1 cellular context compared by ENCODE assay signal in genomic region chr17:1399679-1400512, GRCh38.
A peak's percentile ranks its signal among the peaks of the same experiment; 100 is the strongest.
TF ChIP-seq lines count a peak whose summit lies in the region.

YWHAE (minus strand) TSS chr17:1400222; CDS start chr17:1400110, 112 bp downstream.

TF ChIP-seq in HEK293, 187 proteins besides CTCF, POLR2A, EP300 and RAD21 (continued from another document and continues in another):
- TF ChIP-seq ZNF18 (tag by site-specific recombination; IDR thresholded peaks at IDR 0.05) = no peak
- TF ChIP-seq ZNF148 (tag by site-specific recombination; IDR thresholded peaks at IDR 0.05; ENCODE audit: borderline replicate concordance) = no peak
- TF ChIP-seq ZNF140 (tag by site-specific recombination; IDR thresholded peaks at IDR 0.05) = no peak
- no peak for TF ChIP-seq ZNF23 (tag by site-specific recombination; IDR thresholded peaks at IDR 0.05; ENCODE audit: borderline replicate concordance)
- no peak for TF ChIP-seq ZNF175 (tag by site-specific recombination; IDR thresholded peaks at IDR 0.05)
- peak; percentile 75 for TF ChIP-seq INSM2 (tag by site-specific recombination; IDR thresholded peaks at IDR 0.05)
- no peak for TF ChIP-seq ZNF473 (tag by site-specific recombination; IDR thresholded peaks at IDR 0.05)
- no peak; the same call in 1 of the 2 replicates for TF ChIP-seq ZNF146 (tag by site-specific recombination; IDR thresholded peaks at IDR 0.05)
- TF ChIP-seq TRIM28 (IDR thresholded peaks at IDR 0.05; ENCODE audit: borderline replicate concordance, low read length) = peak; percentile 60
- no peak for TF ChIP-seq ZNF274 (IDR thresholded peaks at IDR 0.05; ENCODE audit: low read length)
- TF ChIP-seq ZNF274 (tag by site-specific recombination; IDR thresholded peaks at IDR 0.05; ENCODE audit: borderline replicate concordance) = no peak
- TF ChIP-seq ZBTB21 (tag by site-specific recombination; IDR thresholded peaks at IDR 0.05) = peak; percentile 40; the same call in 1 of the 2 replicates
- peak; percentile 85 for TF ChIP-seq KLF7 (tag by site-specific recombination; IDR thresholded peaks at IDR 0.05; ENCODE audit: borderline replicate concordance)
- TF ChIP-seq ZNF221 (tag by site-specific recombination; IDR thresholded peaks at IDR 0.05; ENCODE audit: borderline replicate concordance) = no peak
- peak; percentile 6; the same call in 1 of the 2 replicates for TF ChIP-seq ZBTB48 (tag by site-specific recombination; IDR thresholded peaks at IDR 0.05)
- TF ChIP-seq ZNF26 (tag by site-specific recombination; IDR thresholded peaks at IDR 0.05) = no peak
- TF ChIP-seq ZNF37A (tag by site-specific recombination; IDR thresholded peaks at IDR 0.05) = no peak
- no peak for TF ChIP-seq ZSCAN16 (tag by site-specific recombination; IDR thresholded peaks at IDR 0.05)
- peak; percentile 32; the same call in 1 of the 2 replicates for TF ChIP-seq OVOL3 (tag by site-specific recombination; IDR thresholded peaks at IDR 0.05)
- TF ChIP-seq EGR2 (tag by site-specific recombination; IDR thresholded peaks at IDR 0.05; ENCODE audit: low read depth) = peak; percentile 74
- TF ChIP-seq ZNF223 (tag by site-specific recombination; IDR thresholded peaks at IDR 0.05) = no peak
- TF ChIP-seq ZNF701 (tag by site-specific recombination; IDR thresholded peaks at IDR 0.05) = no peak
- peak; percentile 82 for TF ChIP-seq ZNF423 (tag by site-specific recombination; IDR thresholded peaks at IDR 0.05)
- no peak for TF ChIP-seq ZNF664 (tag by site-specific recombination; IDR thresholded peaks at IDR 0.05)
- TF ChIP-seq ZNF600 (tag by site-specific recombination; IDR thresholded peaks at IDR 0.05) = peak; percentile 80; the same call in 1 of the 2 replicates
- peak; percentile 41; the same call in 1 of the 2 replicates for TF ChIP-seq GLIS2 (tag by site-specific recombination; IDR thresholded peaks at IDR 0.05)
- TF ChIP-seq KLF17 (tag by site-specific recombination; IDR thresholded peaks at IDR 0.05) = peak; percentile 87
- no peak; the same call in none of the 2 replicates for TF ChIP-seq ZNF398 (tag by site-specific recombination; IDR thresholded peaks at IDR 0.05)
- TF ChIP-seq ZIC2 (tag by site-specific recombination; IDR thresholded peaks at IDR 0.05) = peak; percentile 63
- TF ChIP-seq ZSCAN5A (tag by site-specific recombination; IDR thresholded peaks at IDR 0.05) = 0 out of 2 replicates have a peak, but pooled peaks have one; percentile 61
- TF ChIP-seq KLF1 (tag by site-specific recombination; IDR thresholded peaks at IDR 0.05) = peak; percentile 42
- peak; percentile 95 for TF ChIP-seq PATZ1 (tag by site-specific recombination; IDR thresholded peaks at IDR 0.05)
- TF ChIP-seq GLIS1 (tag by site-specific recombination; IDR thresholded peaks at IDR 0.05) = peak; percentile 36; the same call in 1 of the 2 replicates
- TF ChIP-seq ZNF114 (tag by site-specific recombination; IDR thresholded peaks at IDR 0.05) = no peak
- peak; percentile 98 for TF ChIP-seq ZBTB17 (tag by site-specific recombination; IDR thresholded peaks at IDR 0.05)
- peak; percentile 85 for TF ChIP-seq IKZF3 (tag by site-specific recombination; IDR thresholded peaks at IDR 0.05)
- TF ChIP-seq ZNF174 (tag by site-specific recombination; IDR thresholded peaks at IDR 0.05) = no peak
- peak; percentile 89 for TF ChIP-seq ZFHX2 (tag by site-specific recombination; conservative IDR thresholded peaks at IDR 0.05)
- TF ChIP-seq ZNF324 (tag by site-specific recombination; IDR thresholded peaks at IDR 0.05) = peak; percentile 98
- peak; percentile 82; the same call in 1 of the 2 replicates for TF ChIP-seq ZSCAN18 (tag by site-specific recombination; IDR thresholded peaks at IDR 0.05)
- no peak; the same call in 1 of the 2 replicates for TF ChIP-seq ZNF121 (tag by site-specific recombination; IDR thresholded peaks at IDR 0.05)
- TF ChIP-seq REST (tag by site-specific recombination; IDR thresholded peaks at IDR 0.05) = no peak; the same call in 1 of the 2 replicates
- TF ChIP-seq SP7 (tag by site-specific recombination; IDR thresholded peaks at IDR 0.05) = peak; percentile 86
- no peak for TF ChIP-seq ZNF529 (tag by site-specific recombination; IDR thresholded peaks at IDR 0.05; ENCODE audit: insufficient replicate concordance)
- no peak for TF ChIP-seq GFI1B (tag by site-specific recombination; IDR thresholded peaks at IDR 0.05)
